ENCODE assay signal across 29 cellular contexts in the genomic region with DNA sequence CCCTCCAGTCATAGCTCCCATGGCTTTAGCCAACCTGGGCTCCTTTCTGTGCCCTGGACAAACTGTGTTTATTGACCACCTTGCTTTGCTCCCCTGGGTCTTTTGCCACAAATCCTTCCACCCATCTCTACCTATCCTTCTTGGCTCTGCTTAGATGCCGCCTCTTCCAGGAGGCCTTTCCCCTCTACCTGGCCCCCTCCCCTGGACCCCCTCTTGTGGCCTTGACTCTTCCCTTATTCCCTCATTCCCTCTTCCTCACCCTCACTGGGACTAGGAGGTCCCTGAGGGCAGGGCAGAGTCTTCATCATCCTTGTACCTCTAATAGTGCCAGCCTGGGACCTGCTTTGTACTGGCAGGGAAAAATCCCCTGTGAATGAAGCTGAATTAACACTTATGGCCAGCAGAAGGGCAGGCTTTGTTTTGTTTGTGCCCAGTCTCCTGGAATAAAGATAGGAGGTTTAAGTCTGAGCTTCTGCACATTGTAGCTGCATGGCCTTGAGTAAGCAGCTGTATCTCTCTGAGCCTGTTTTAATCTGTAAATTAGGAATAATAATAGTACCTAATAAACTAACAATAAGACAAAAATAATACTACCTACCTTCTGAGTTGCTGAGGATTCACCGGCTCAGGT.
DNase-seq lines count a peak whose midpoint lies in the region; ATAC-seq and TF ChIP-seq lines count a peak whose summit lies in the region.
"Had no signal": no experiment of that assay in that cellular context is flagged by ENCODE, and none has a peak within 500 bp of the region (broad histone marks: within the 10 kb centered on the region; RNA-seq: fewer than 3 reads in every experiment).

No MANE protein-coding gene starts in this region.

- ATAC-seq in DND-41 (ENCODE audit: insufficient read depth, low read depth) (no peak), RWPE2 (ENCODE audit: low read depth) (no peak)
- ATAC-seq: activated CD8-positive, alpha-beta T cell treated with anti-CD3 and anti-CD28 coated beads, Interleukin-2, amount 10 ng/mL, durations not matched to agents 7 days and 5 days; activated naive CD8-positive, alpha-beta T cell treated with anti-CD3 and anti-CD28 coated beads, Interleukin-2, amount 50 U/mL, for 24 hours; gastroesophageal sphincter; left cardiac atrium; natural killer cell treated with Interleukin-12 subunit alpha and Interleukin-12 subunit beta and Interleukin-15 and Interleukin-18, amount 100 ng/mL, for 72 hours; psoas muscle had no signal

- H3K4me2 ChIP-seq in DND-41 (ENCODE audit: insufficient read depth, low read length) = peak overlapping the region; percentile 51; the same call in 1 of the 2 replicates

- H3K9ac ChIP-seq in DND-41 (ENCODE audit: low read depth, low read length) = peak overlapping the region; percentile 27; the same call in 1 of the 2 replicates
- peak overlapping the region; percentile 68 for H3K9ac ChIP-seq in iPS-20b (ENCODE audit: low read depth, low read length)
- H3K9ac ChIP-seq: GM23248 had no signal

- H3K27me3 ChIP-seq in DND-41 (ENCODE audit: insufficient read depth, low read length, poor library complexity) (no peaks in the 10 kb centered on the region), RWPE2 (ENCODE audit: insufficient read depth, poor library complexity, severe bottlenecking) (no peaks in the 10 kb centered on the region), iPS-20b (ENCODE audit: insufficient read depth, low read length) (no peaks in the 10 kb centered on the region)
- H3K27me3 ChIP-seq: brain microvascular endothelial cell, tibial nerve had no signal

- no peaks in the 10 kb centered on the region for H3K79me2 ChIP-seq in DND-41 (ENCODE audit: insufficient read depth, low read length)

- H3K4me1 ChIP-seq in DND-41 (ENCODE audit: insufficient read depth, low read length) = peaks cover 26% of the 10 kb centered on the region
- peaks cover 26% of the 10 kb centered on the region for H3K4me1 ChIP-seq in RWPE2 (ENCODE audit: insufficient read depth, poor library complexity, severe bottlenecking)
- H3K4me1 ChIP-seq in iPS-20b (ENCODE audit: insufficient read depth, low read length) = peaks cover 26% of the 10 kb centered on the region
- H3K4me1 ChIP-seq: gastroesophageal sphincter, tibial nerve had no signal

- H3K36me3 ChIP-seq in DND-41 (ENCODE audit: insufficient read depth, low read length) = no peaks in the 10 kb centered on the region
- no peaks in the 10 kb centered on the region for H3K36me3 ChIP-seq in RWPE2 (ENCODE audit: low read depth)
- H3K36me3 ChIP-seq in iPS-20b (ENCODE audit: insufficient read depth, low read depth, low read length) = no peaks in the 10 kb centered on the region
- H3K36me3 ChIP-seq: brain microvascular endothelial cell, gastroesophageal sphincter, tibial nerve had no signal

- no peaks in the 10 kb centered on the region for H4K20me1 ChIP-seq in DND-41 (ENCODE audit: insufficient read depth, low read length)

- TF ChIP-seq CTCF in DND-41 (IDR thresholded peaks at IDR 0.05; ENCODE audit: borderline replicate concordance, extremely low read depth, low read length, poor library complexity, severe bottlenecking) = no peak
- no peak for TF ChIP-seq CTCF in RWPE2 (IDR thresholded peaks at IDR 0.05; ENCODE audit: poor library complexity, severe bottlenecking)

- peak overlapping the region; percentile 80 for H3K27ac ChIP-seq in DND-41 (ENCODE audit: low read length)
- peak overlapping the region; percentile 70 for H3K27ac ChIP-seq in RWPE2 (ENCODE audit: poor library complexity, severe bottlenecking)
- peak overlapping the region; percentile 62 for H3K27ac ChIP-seq in iPS-20b (ENCODE audit: low read length)
- H3K27ac ChIP-seq: gastroesophageal sphincter, GM23248, psoas muscle, tibial nerve had no signal

- DNase-seq in DND-41 (no peak), RWPE2 (ENCODE audit: low spot score) (no peak), retina (peak; percentile 53), nucleus accumbens (lab: John Stamatoyannopoulos, UW) (no peak), SHP77 treated with DMSO at 0.1 percent for 48 hours (lab: John Stamatoyannopoulos, UW) (no peak), germinal center (ENCODE audit: low spot score) (no peak)
- no peak for DNase-seq in stimulated activated CD4-positive, alpha-beta T cell treated with anti-CD3 and anti-CD28 coated beads, Interleukin-1b, Interleukin-23, amount 100 ng/mL, for 48 hours
- DNase-seq: activated CD4-positive, alpha-beta T cell treated with anti-CD3 and anti-CD28 coated beads for 1 hour; activated CD8-positive, alpha-beta T cell treated with anti-CD3 and anti-CD28 coated beads, Interleukin-2, amount 10 ng/mL, durations not matched to agents 7 days and 5 days; activated gamma-delta T cell; activated naive CD8-positive, alpha-beta T cell treated with anti-CD3 and anti-CD28 coated beads, Interleukin-2, amount 50 U/mL, for 24 hours; brain microvascular endothelial cell; effector memory CD4-positive, alpha-beta T cell; GM23248; KG1; left cardiac atrium; mesenchymal stem cell; NCI-H1092; NCI-H2029; NCI-H226; psoas muscle; Right ventricle myocardium superior; small intestine; stimulated activated CD4-positive, alpha-beta T cell treated with anti-CD3 and anti-CD28 coated beads, Interleukin-4, amount 100 ng/mL, for 1 hour; stimulated activated naive CD4-positive, alpha-beta T cell treated with Interleukin-2 at 50 U/mL for 16 hours had no signal

- no peaks in the 10 kb centered on the region for H3K9me3 ChIP-seq in DND-41 (ENCODE audit: insufficient read depth, low read length, severe bottlenecking)
- H3K9me3 ChIP-seq in RWPE2 (ENCODE audit: severe bottlenecking) = no peaks in the 10 kb centered on the region
- H3K9me3 ChIP-seq in iPS-20b (ENCODE audit: insufficient read depth, low read depth, low read length) = no peaks in the 10 kb centered on the region
- H3K9me3 ChIP-seq: gastroesophageal sphincter, psoas muscle, tibial nerve had no signal

- H3K4me3 ChIP-seq in DND-41 (ENCODE audit: low read depth in 1 of 2, low read length in 2 of 2) (no peak overlapping the region), RWPE2 (ENCODE audit: severe bottlenecking) (no peak overlapping the region), iPS-20b (ENCODE audit: low read length) (peak overlapping the region; percentile 50; the same call in 1 of the 2 replicates)
- H3K4me3 ChIP-seq: gastroesophageal sphincter, GM23248, psoas muscle, tibial nerve had no signal

- no peak overlapping the region for H2AFZ ChIP-seq in DND-41 (ENCODE audit: low read depth, low read length)
- H2AFZ ChIP-seq: GM23248 had no signal
